8 cellular contexts compared by ENCODE assay signal in genomic region chr7:31488562-31489203, GRCh38. TPM values are rescaled to one million over a fixed set of nuclear protein-coding genes. Genes with fewer than 3 reads are reported as not detected.
DNase-seq lines count a peak whose midpoint lies in the region; ATAC-seq and TF ChIP-seq lines count a peak whose summit lies in the region.

No MANE protein-coding gene starts in this region.

- TF ChIP-seq POLR2A in heart left ventricle (IDR thresholded peaks at IDR 0.05) (no peak), spleen (IDR thresholded peaks at IDR 0.05) (no peak)

- H2AFZ ChIP-seq in MM.1S (ENCODE audit: low read length) = no peak overlapping the region

- peak; percentile 73 for TF ChIP-seq CTCF in BJ (IDR thresholded peaks at IDR 0.05; ENCODE audit: insufficient read depth, low read depth, low read length)
- TF ChIP-seq CTCF in GM13977 (IDR thresholded peaks at IDR 0.05; ENCODE audit: extremely low read depth, insufficient read depth, missing control alignments) = peak; percentile 87
- TF ChIP-seq CTCF in MM.1S (IDR thresholded peaks at IDR 0.05; ENCODE audit: low read length) = peak; percentile 92
- TF ChIP-seq CTCF in WTC11 (IDR thresholded peaks at IDR 0.05) = peak; percentile 95
- peak; percentile 16 to 67 (median 47) for TF ChIP-seq CTCF in heart left ventricle (IDR thresholded peaks at IDR 0.05)
- peak in 8 of 11 experiments; percentile 21 to 68 (median 60) for TF ChIP-seq CTCF in spleen (IDR thresholded peaks at IDR 0.05 in 8 of 11, conservative IDR thresholded peaks at IDR 0.05 in 3 of 11)

- peaks cover 38% of the 10 kb centered on the region for H3K4me1 Mint-ChIP-seq in WTC11

- no peaks in the 10 kb centered on the region for H4K20me1 ChIP-seq in MM.1S (ENCODE audit: insufficient read depth, low read length)

- peaks cover 9% of the 10 kb centered on the region for H3K9me3 Mint-ChIP-seq in WTC11

- no peak overlapping the region for H3K27ac Mint-ChIP-seq in WTC11

- H3K9me2 ChIP-seq in MM.1S (replicated peaks; ENCODE audit: insufficient read depth, low read length) = no peaks in the 10 kb centered on the region

- H3K4me3 ChIP-seq in BJ (ENCODE audit: low read depth, low read length) (no peak overlapping the region), MM.1S (ENCODE audit: low read length) (no peak overlapping the region), heart left ventricle (no peak overlapping the region), spleen (no peak overlapping the region)

- no peak overlapping the region for H3K27ac ChIP-seq in MM.1S (ENCODE audit: low read length)
- H3K27ac ChIP-seq in heart left ventricle = no peak overlapping the region
- no peak overlapping the region for H3K27ac ChIP-seq in spleen

- H3K36me3 ChIP-seq in BJ (ENCODE audit: control insufficient read depth, insufficient read depth, low read length) (no peaks in the 10 kb centered on the region), MM.1S (replicated peaks; ENCODE audit: insufficient read depth, low read length) (no peaks in the 10 kb centered on the region), heart left ventricle (no peaks in the 10 kb centered on the region), spleen (no peaks in the 10 kb centered on the region)

- H3K9ac ChIP-seq in MM.1S (ENCODE audit: low read length) = no peak overlapping the region

- H3K4me1 ChIP-seq in MM.1S (ENCODE audit: low read length) = no peaks in the 10 kb centered on the region
- no peaks in the 10 kb centered on the region for H3K4me1 ChIP-seq in heart left ventricle
- no peaks in the 10 kb centered on the region for H3K4me1 ChIP-seq in spleen

- H3K27me3 Mint-ChIP-seq in WTC11 (ENCODE audit: low read depth) = peaks cover 7% of the 10 kb centered on the region; the same call in 1 of the 2 replicates

- H3K9me3 ChIP-seq in MM.1S (replicated peaks; ENCODE audit: insufficient read depth, low read length) (no peaks in the 10 kb centered on the region), heart left ventricle (no peaks in the 10 kb centered on the region), spleen (peaks cover 0 to 3% (median 0%) of the 10 kb centered on the region in 8 donors)

- H3F3A ChIP-seq in MM.1S (ENCODE audit: insufficient read depth, low read length) = no peaks in the 10 kb centered on the region

- intact Hi-C loops in heart left ventricle (cut with DNase I) = no loop called here
- intact Hi-C loops in spleen (cut with DNase I; ENCODE audit: low total_unique reads) = no loop called here

- peaks cover 4% of the 10 kb centered on the region for H3K36me3 Mint-ChIP-seq in WTC11

- H3K27me3 ChIP-seq in BJ (ENCODE audit: control insufficient read depth, insufficient read depth, low read length) (no peaks in the 10 kb centered on the region), MM.1S (replicated peaks; ENCODE audit: insufficient read depth, low read length) (no peaks in the 10 kb centered on the region), heart left ventricle (peaks cover 0 to 7% (median 0%) of the 10 kb centered on the region in 9 donors), spleen (replicated peaks in 1 of 7) (peaks cover 0 to 5% (median 0%) of the 10 kb centered on the region in 7 donors)

- H3K4me3 Mint-ChIP-seq in WTC11 = no peak overlapping the region

- peak; percentile 97 for ATAC-seq in HG02623 (IDR thresholded peaks at IDR 0.05; ENCODE audit: unreplicated experiment)
- ATAC-seq in WTC11 = peak; percentile 97
- ATAC-seq in heart left ventricle = no peak

- CTCF ChIA-PET in BJ (lab: Yijun Ruan, JAX) (interaction anchor here (0.6 to 1.5 kb wide), 3 partner anchors 45 to 355 kb away, joined by 3 read pairs; no protein-coding TSS in a partner anchor), WTC11 (lab: Charles Lee) (interaction anchor here (0.7 to 5.6 kb wide), 8 partner anchors 16 to 354 kb away, joined by 3 to 51 read pairs (median 4); no protein-coding TSS in a partner anchor)

- WGBS in heart left ventricle, 4 donors = 40 to 43% (median 41%) methylated on average over 15 of the region's 15 CpGs
- WGBS in spleen, 5 donors = 29 to 37% (median 33%) methylated on average over 15 of the region's 15 CpGs

- in situ Hi-C loops in GM13977 (cut with MboI; ENCODE audit: low pct_unique_long_range_greater_than_20kb, low sequenced_read_pairs, unreplicated experiment) = no loop called here

- no peaks in the 10 kb centered on the region for H3K79me2 ChIP-seq in MM.1S (ENCODE audit: low read length)

- POLR2A ChIA-PET in BJ (lab: Charles Lee) (no interaction called here), WTC11 (lab: Charles Lee) (no interaction called here)

- no peak for DNase-seq in BJ (ENCODE audit: low read depth)
- DNase-seq in GM13977 (ENCODE audit: low spot score) = peak; percentile 65
- DNase-seq in MM.1S = peak; percentile 67
- peak; percentile 85 for DNase-seq in WTC11 (ENCODE audit: low spot score)
- DNase-seq in heart left ventricle = peak in 1 of 5 donors; percentile 34
- no peak for DNase-seq in spleen
- no peak for DNase-seq in epidermal melanocyte (ENCODE audit: insufficient read length, low spot score)

- no peak overlapping the region for H3K4me2 ChIP-seq in MM.1S (ENCODE audit: low read depth, low read length)

TF ChIP-seq in WTC11, 78 proteins besides CTCF, POLR2A, EP300 and RAD21:
- 0 out of 2 replicates have a peak, but pooled peaks have one; percentile 21 for TF ChIP-seq SP1 (CRISPR knock-in tag; conservative IDR thresholded peaks at IDR 0.05)
- TF ChIP-seq NFYB (CRISPR knock-in tag; conservative IDR thresholded peaks at IDR 0.05; ENCODE audit: low read depth) = no peak

RNA-seq across cellular contexts. Expression of gene ITPRID1, which starts 25.2 kb away (rescaled TPM):
- polyA plus RNA-seq in BJ (2011; rRNA removed) (not detected in 2 replicates), heart left ventricle (not detected), spleen (not detected)
- not detected in 2 replicates for polyA minus RNA-seq in BJ (2011; rRNA and poly(A)+ RNA removed)
- total RNA-seq in WTC11 (2021) (0.98 to 1.4 TPM (median 1.1 TPM) in 3 replicates), heart left ventricle (under 1 TPM in 1 of 9 donors, not detected in 8; 0.19 TPM), spleen (not detected)

Comparison
In these comparisons a context has a peak if more than half of its experiments do, and no peak if none do; other contexts are left out.
1. DNase-seq: peak in GM13977 (single experiment), MM.1S (single experiment) and WTC11 (single experiment); none in BJ (single experiment), spleen (single experiment) and epidermal melanocyte (single experiment).
2. ATAC-seq: peak in HG02623 (single experiment) and WTC11 (single experiment); none in heart left ventricle (0 of 4).
3. Peak in every context shown above with its lines, with median percentiles within 50 percentile points of each other: CTCF ChIP-seq.